ENCODE assay signal across 24 cellular contexts in the genomic region with DNA sequence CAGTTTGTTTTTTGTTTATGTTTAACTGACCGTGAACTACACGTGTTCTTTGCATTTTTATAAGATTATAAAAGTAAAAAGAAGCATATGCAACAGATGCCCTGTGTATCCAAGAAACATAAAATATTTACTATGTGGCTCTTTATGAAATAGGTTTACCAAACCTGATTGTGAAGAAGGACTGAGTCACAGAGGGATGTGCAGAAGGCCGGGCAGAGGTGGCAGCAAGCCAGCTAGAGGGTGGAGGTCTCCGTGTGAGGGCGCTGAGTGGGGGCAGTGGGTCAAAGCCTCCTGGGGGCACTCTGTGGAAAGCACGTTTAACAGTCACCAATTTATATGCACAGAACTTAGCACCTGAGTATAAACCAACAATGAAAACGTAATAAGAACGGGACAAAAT.
"Had no signal": no experiment of that assay in that cellular context is flagged by ENCODE, and none has a peak within 500 bp of the region (broad histone marks: within the 10 kb centered on the region; RNA-seq: fewer than 3 reads in every experiment).

No MANE protein-coding gene starts in this region.

- H3K36me3 ChIP-seq: brain microvascular endothelial cell had no signal

- H3K27ac ChIP-seq: brain microvascular endothelial cell, RWPE1, VCaP had no signal

- DNase-seq: activated B cell treated with CpG ODN at 0.5 μM for 24 hours; activated CD4-positive, alpha-beta memory T cell treated with anti-CD3 and anti-CD28 coated beads, Interleukin-2, amount 10 ng/mL, durations not matched to agents 7 days and 5 days; activated CD4-positive, alpha-beta T cell treated with anti-CD3 and anti-CD28 coated beads for 48 hours; activated CD4-positive, CD25-positive, alpha-beta regulatory T cell treated with anti-CD3 and anti-CD28 coated beads, Interleukin-2, amount 50 U/mL, for 72 hours; activated CD8-positive, alpha-beta memory T cell treated with anti-CD3 and anti-CD28 coated beads for 24 hours; activated naive CD4-positive, alpha-beta T cell treated with anti-CD3 and anti-CD28 coated beads, Interleukin-2, amount 10 ng/mL, durations not matched to agents 7 days and 5 days; activated naive CD8-positive, alpha-beta T cell treated with anti-CD3 and anti-CD28 coated beads, Interleukin-2, amount 50 U/mL, for 24 hours; activated T-cell treated with anti-CD3 and anti-CD28 coated beads, Interleukin-2, amount 50 U/mL, for 24 hours; aorta; brain microvascular endothelial cell; central memory CD4-positive, alpha-beta T cell; Karpas-422; KBM-7; NCI-H1048; NCI-H187; NCI-H2107; NCI-H2171; SW 1271; T-helper 1 cell; T-helper 2 cell; T-helper 9 cell had no signal

- ATAC-seq: activated naive CD8-positive, alpha-beta T cell treated with anti-CD3 and anti-CD28 coated beads, Interleukin-2, amount 50 U/mL, for 24 hours; Right ventricle myocardium inferior had no signal

- H3K27me3 ChIP-seq: brain microvascular endothelial cell had no signal
